ENCODE assay signal across 22 cellular contexts in the genomic region with DNA sequence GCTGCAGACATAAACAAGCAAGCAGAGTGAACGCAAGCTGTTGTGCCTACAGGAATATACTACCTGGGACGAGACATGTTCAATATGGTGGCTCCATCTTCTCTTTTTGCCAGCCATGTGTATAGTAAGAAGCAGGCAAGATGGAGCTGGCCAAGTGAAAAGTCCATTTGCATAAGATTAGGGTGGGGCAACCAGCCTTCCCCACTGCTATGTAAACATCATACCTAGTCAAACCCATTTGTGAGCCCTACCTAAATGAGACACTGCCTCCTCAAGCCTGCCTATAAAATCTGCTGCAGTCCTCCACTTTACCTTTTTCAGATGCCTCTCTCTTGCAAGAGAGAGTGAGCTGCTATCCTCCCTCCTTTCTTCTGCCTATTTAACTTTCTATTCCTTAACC.
"Had no signal": no experiment of that assay in that cellular context is flagged by ENCODE, and none has a peak within 500 bp of the region (broad histone marks: within the 10 kb centered on the region; RNA-seq: fewer than 3 reads in every experiment).

No MANE protein-coding gene starts in this region.

- H3K36me3 ChIP-seq: MG63, SJCRH30 had no signal

- H3K27ac Mint-ChIP-seq: IgD-negative memory B cell had no signal

- H3K4me1 ChIP-seq: SJCRH30 had no signal

- FAIRE-seq: K562 had no signal

- H3K9me3 ChIP-seq: MG63, SJCRH30 had no signal

- H3K27me3 ChIP-seq: MG63, SJCRH30 had no signal

- H3K27me3 Mint-ChIP-seq: IgD-negative memory B cell had no signal

- H3K4me3 ChIP-seq: K562, MG63, SJCRH30 had no signal

- ATAC-seq: K562, Panc1, PC-3, SK-N-SH treated with all-trans-retinoic acid at 6 μM for 48 hours had no signal

- H3K27ac ChIP-seq: HL-60, RWPE1, SJCRH30 had no signal

- DNase-seq: MG63, NCI-H1092, NCI-H1105 treated with DMSO at 0.1 percent for 48 hours, NCI-H1417 treated with DMSO at 0.1 percent for 48 hours, NCI-H146, NCI-H1694 treated with DMSO at 0.1 percent for 48 hours, NCI-H1930, NCI-H2081, NCI-H2107, NCI-H2227 treated with DMSO at 0.1 percent for 48 hours, NCI-H524, NCI-H526 treated with DMSO at 0.1 percent for 48 hours, NCI-H774, PC-3, SHP77, SJCRH30 had no signal
